Comparison of ENCODE assay signal across 8 cellular contexts in genomic region chr1:152459596-152460528, GRCh38. TPM values are rescaled to one million over a fixed set of nuclear protein-coding genes. Genes with fewer than 3 reads are reported as not detected.
DNase-seq lines count a peak whose midpoint lies in the region; ATAC-seq lines count a peak whose summit lies in the region.

No MANE protein-coding gene starts in this region.

- DNase-seq in G401 (ENCODE audit: low spot score) (peak; percentile 37), HT1080 (ENCODE audit: low read depth) (peak; percentile 66), SW 1271 (lab: John Stamatoyannopoulos, UW) (peak; percentile 16 to 57), hypothalamus (lab: John Stamatoyannopoulos, UW) (peak in 35 of 51 donors; percentile 1 to 69 (median 28)), cortex of kidney (lab: John Stamatoyannopoulos, UW) (no peak)
- DNase-seq in activated naive CD8-positive, alpha-beta T cell treated with anti-CD3 and anti-CD28 coated beads, Interleukin-2, amount 50 U/mL, for 24 hours, result peak; percentile 82
- DNase-seq in stimulated activated CD4-positive, alpha-beta T cell treated with anti-CD3 and anti-CD28 coated beads, Interleukin-12 subunit alpha, Interleukin-12 subunit beta, amount 100 ng/mL, for 48 hours (ENCODE audit: low read depth in 2 of 3, low spot score in 1 of 3), result peak; percentile 48 to 70 (median 67)

- H3K9me3 Mint-ChIP-seq in activated naive CD8-positive, alpha-beta T cell treated with anti-CD3 and anti-CD28 coated beads, Interleukin-2, amount 50 U/mL, for 24 hours, result no peaks in the 10 kb centered on the region

- H3K27ac Mint-ChIP-seq in activated naive CD8-positive, alpha-beta T cell treated with anti-CD3 and anti-CD28 coated beads, Interleukin-2, amount 50 U/mL, for 24 hours, result peak overlapping the region; percentile 82

- H3K27me3 Mint-ChIP-seq in activated naive CD8-positive, alpha-beta T cell treated with anti-CD3 and anti-CD28 coated beads, Interleukin-2, amount 50 U/mL, for 24 hours, result no peaks in the 10 kb centered on the region

- H3K4me1 Mint-ChIP-seq in activated naive CD8-positive, alpha-beta T cell treated with anti-CD3 and anti-CD28 coated beads, Interleukin-2, amount 50 U/mL, for 24 hours, result peaks cover 33% of the 10 kb centered on the region

- in situ Hi-C loops in G401 (cut with HindIII; ENCODE audit: low sequenced_read_pairs), result no loop called here

- ATAC-seq in GM21390 (IDR thresholded peaks at IDR 0.05; ENCODE audit: unreplicated experiment), result peak; percentile 94
- ATAC-seq in activated naive CD8-positive, alpha-beta T cell treated with anti-CD3 and anti-CD28 coated beads, Interleukin-2, amount 50 U/mL, for 24 hours, result peak; percentile 97

- H3K36me3 Mint-ChIP-seq in activated naive CD8-positive, alpha-beta T cell treated with anti-CD3 and anti-CD28 coated beads, Interleukin-2, amount 50 U/mL, for 24 hours (ENCODE audit: low read depth), result no peaks in the 10 kb centered on the region

- peak overlapping the region; percentile 49 for H3K4me3 Mint-ChIP-seq in activated naive CD8-positive, alpha-beta T cell treated with anti-CD3 and anti-CD28 coated beads, Interleukin-2, amount 50 U/mL, for 24 hours

RNA-seq across cellular contexts. Expression of gene CRNN, which starts 45.8 kb away (rescaled TPM):
- total RNA-seq in G401 (2014; rRNA removed; shearing (Covaris generic)), result not detected in 2 replicates
- total RNA-seq in HT1080 (2014; rRNA removed; shearing (Covaris generic)), result not detected in 2 replicates
- polyA plus RNA-seq in HT1080 (2015; cell fraction: cytosol; rRNA removed), result not detected in 2 replicates
- polyA plus RNA-seq in HT1080 (2015; cell fraction: nucleus; rRNA removed), result not detected in 2 replicates

RNA-seq across cellular contexts. Expression of gene LCE5A, which starts 50.7 kb away (rescaled TPM):
- not detected in 2 replicates for total RNA-seq in G401 (2014; rRNA removed; shearing (Covaris generic))
- not detected in 2 replicates for total RNA-seq in HT1080 (2014; rRNA removed; shearing (Covaris generic))
- polyA plus RNA-seq in HT1080 (2015; cell fraction: cytosol; rRNA removed), result not detected in 2 replicates
- polyA plus RNA-seq in HT1080 (2015; cell fraction: nucleus; rRNA removed), result not detected in 2 replicates

RNA-seq across cellular contexts. Expression of gene CRCT1, which starts 54.4 kb away (rescaled TPM):
- total RNA-seq in G401 (2014; rRNA removed; shearing (Covaris generic)), result not detected in 2 replicates
- not detected in 2 replicates for total RNA-seq in HT1080 (2014; rRNA removed; shearing (Covaris generic))
- polyA plus RNA-seq in HT1080 (2015; cell fraction: cytosol; rRNA removed), result 0.13 TPM in 1 of 2 replicates, not detected in the other
- polyA plus RNA-seq in HT1080 (2015; cell fraction: nucleus; rRNA removed), result not detected in 2 replicates
